Comparison of ENCODE assay signal across 13 cellular contexts in genomic region chr5:52789867-52790266, GRCh38. TPM values are rescaled to one million over a fixed set of nuclear protein-coding genes. Genes with fewer than 3 reads are reported as not detected.
DNase-seq lines count a peak whose midpoint lies in the region; ATAC-seq and TF ChIP-seq lines count a peak whose summit lies in the region.
"Had no signal": no experiment of that assay in that cellular context is flagged by ENCODE, and none has a peak within 500 bp of the region (broad histone marks: within the 10 kb centered on the region; RNA-seq: fewer than 3 reads in every experiment).

No MANE protein-coding gene starts in this region.

- H3K36me3 Mint-ChIP-seq in T-cell, result no peaks in the 10 kb centered on the region
- H3K36me3 Mint-ChIP-seq: brain had no signal

- H3K4me3 ChIP-seq in SK-N-SH (ENCODE audit: low read depth in 2 of 2, low read length in 1 of 2) (peak overlapping the region; percentile 80 to 87; a peak in 3 of 4 replicates), left lung (peak overlapping the region; percentile 58 to 60), thoracic aorta (peak overlapping the region; percentile 87)

- no peaks in the 10 kb centered on the region for H3K9me3 ChIP-seq in SK-N-SH
- H3K9me3 ChIP-seq in left lung, result no peaks in the 10 kb centered on the region
- H3K9me3 ChIP-seq in thoracic aorta, result no peaks in the 10 kb centered on the region

- TF ChIP-seq CTCF in SK-N-SH (IDR thresholded peaks at IDR 0.05), result no peak
- TF ChIP-seq CTCF in left lung (IDR thresholded peaks at IDR 0.05), result no peak
- TF ChIP-seq CTCF in thoracic aorta (IDR thresholded peaks at IDR 0.05), result no peak

- H3K27me3 Mint-ChIP-seq in T-cell, result peaks cover 0 to 8% of the 10 kb centered on the region in 2 donors

- H3K79me2 ChIP-seq in SK-N-SH (ENCODE audit: insufficient read depth), result peaks cover 32% of the 10 kb centered on the region; the same call in 1 of the 2 replicates

- POLR2A ChIA-PET in SK-N-SH (lab: Yijun Ruan, JAX), result interaction anchor here (1.4 kb wide), 1 partner anchor 10 kb away, joined by 3 read pairs; no protein-coding TSS in a partner anchor
- POLR2A ChIA-PET in T-cell (lab: Charles Lee), result interaction anchor here in 1 of 2 donors (0.8 kb wide), 1 partner anchor 10 kb away, joined by 3 read pairs; no protein-coding TSS in a partner anchor

- no peaks in the 10 kb centered on the region for H3K27me3 ChIP-seq in SK-N-SH (ENCODE audit: insufficient read depth)
- peaks cover 0 to 7% of the 10 kb centered on the region in 2 donors for H3K27me3 ChIP-seq in left lung
- no peaks in the 10 kb centered on the region for H3K27me3 ChIP-seq in thoracic aorta (replicated peaks; ENCODE audit: insufficient read depth)

- H3K4me1 Mint-ChIP-seq in T-cell, result peaks cover 15 to 37% (median 25%) of the 10 kb centered on the region in 3 donors

- peaks cover 5 to 15% of the 10 kb centered on the region in 2 experiments; a peak in 2 of 4 replicates for H3K4me1 ChIP-seq in SK-N-SH (ENCODE audit: control insufficient read depth in 1 of 2, insufficient read depth in 2 of 2, low read depth in 1 of 2, low read length in 1 of 2)
- peaks cover 8 to 39% of the 10 kb centered on the region in 2 donors for H3K4me1 ChIP-seq in left lung
- H3K4me1 ChIP-seq in thoracic aorta (ENCODE audit: control insufficient read depth in 1 of 2, low read depth in 2 of 2), result peaks cover 20 to 57% of the 10 kb centered on the region in 2 donors

- H3K27ac ChIP-seq in SK-N-SH (ENCODE audit: low read depth in 2 of 2, low read length in 1 of 2), result peak overlapping the region in 1 of 2 experiments; percentile 97; a peak in 2 of 4 replicates
- H3K27ac ChIP-seq in left lung, result peak overlapping the region; percentile 86 to 93
- peak overlapping the region; percentile 94 to 95 for H3K27ac ChIP-seq in thoracic aorta

- no peak for ATAC-seq in SK-N-SH treated with all-trans-retinoic acid at 6 μM for 48 hours
- no peak for ATAC-seq in T-cell (replicated peaks in 1 of 4)
- no peak for ATAC-seq in left lung
- ATAC-seq in thoracic aorta (ENCODE audit: insufficient number of reproducible peaks, low FRiP score, low read depth), result no peak
- ATAC-seq: GM23338 had no signal

- H3K36me3 ChIP-seq in SK-N-SH (replicated peaks in 1 of 2; ENCODE audit: control insufficient read depth in 1 of 2, insufficient read depth in 2 of 2, low read length in 1 of 2), result peaks cover 3% of the 10 kb centered on the region in 2 experiments
- H3K36me3 ChIP-seq in left lung, result no peaks in the 10 kb centered on the region
- H3K36me3 ChIP-seq in thoracic aorta, result no peaks in the 10 kb centered on the region

- CTCF ChIA-PET in SK-N-SH (lab: Yijun Ruan, JAX), result interaction anchor here (1.1 to 1.6 kb wide), 4 partner anchors 12 to 126 kb away, joined by 4 to 9 read pairs (median 5); no protein-coding TSS in a partner anchor
- CTCF ChIA-PET in T-cell (lab: Charles Lee), result interaction anchor here in 1 of 2 donors (1.1 to 1.5 kb wide), 4 partner anchors 10 to 135 kb away, joined by 3 to 6 read pairs (median 4); no protein-coding TSS in a partner anchor

- no peak overlapping the region for H2AFZ ChIP-seq in SK-N-SH (ENCODE audit: low read depth)
- H2AFZ ChIP-seq: GM23338 had no signal

- DNase-seq in SK-N-SH (no peak), T-cell (no peak), left lung (no peak), thoracic aorta (ENCODE audit: low spot score) (no peak), GF-D8 (lab: John Stamatoyannopoulos, UW) (no peak)
- DNase-seq in stimulated activated CD4-positive, alpha-beta T cell treated with anti-CD3 and anti-CD28 coated beads, Interleukin-1b, Interleukin-23, amount 100 ng/mL, for 48 hours, result no peak
- no peak for DNase-seq in effector CD4-positive, alpha-beta T cell
- DNase-seq: GDM1, NCI-H187, occipital lobe had no signal

- H3K27ac Mint-ChIP-seq in T-cell, result no peak overlapping the region
- H3K27ac Mint-ChIP-seq: brain, GM23338 had no signal

- H4K20me1 ChIP-seq in SK-N-SH (ENCODE audit: insufficient read depth), result no peaks in the 10 kb centered on the region

- TF ChIP-seq EP300 in SK-N-SH (IDR thresholded peaks at IDR 0.05; ENCODE audit: borderline replicate concordance in 1 of 2, low read depth in 1 of 2, low read length in 1 of 2), result no peak

- intact Hi-C loops in left lung (cut with DNase I), result loop anchor here in 1 of 2 donors (10.0 kb wide), 1 partner anchor 95 kb away; no protein-coding TSS in a partner anchor

- no peak overlapping the region for H3K9ac ChIP-seq in SK-N-SH

- WGBS in SK-N-SH (ENCODE audit: low lambda C conversion rate), result 93% methylated on average over 2 of the region's 2 CpGs

- H3K4me2 ChIP-seq in SK-N-SH, result peak overlapping the region; percentile 66; the same call in 1 of the 2 replicates

- TF ChIP-seq RAD21 in SK-N-SH (IDR thresholded peaks at IDR 0.05; ENCODE audit: low read length), result no peak

- peak overlapping the region in 2 of 3 donors; percentile 65 to 87 for H3K4me3 Mint-ChIP-seq in T-cell

- H3K9me2 ChIP-seq in SK-N-SH, result no peaks in the 10 kb centered on the region

- no peaks in the 10 kb centered on the region for H3K9me3 Mint-ChIP-seq in T-cell
- H3K9me3 Mint-ChIP-seq: GM23338 had no signal

- H3F3A ChIP-seq in SK-N-SH (replicated peaks; ENCODE audit: insufficient read depth), result peaks cover 9% of the 10 kb centered on the region

TF ChIP-seq in SK-N-SH, 30 proteins besides CTCF, POLR2A, EP300 and RAD21 (continues in another document):
- TF ChIP-seq ZBTB33 (IDR thresholded peaks at IDR 0.05; ENCODE audit: borderline replicate concordance, low read depth) (no peak), SIN3A (IDR thresholded peaks at IDR 0.05; ENCODE audit: borderline replicate concordance, low read depth, low read length) (no peak)

TF ChIP-seq in SK-N-SH treated with all-trans-retinoic acid at 6 μM for 48 hours, 23 proteins besides CTCF, POLR2A, EP300 and RAD21 (continues in another document):
- TF ChIP-seq CSDC2 (CRISPR knock-in tag; IDR thresholded peaks at IDR 0.05) (no peak), BACH2 (CRISPR knock-in tag; IDR thresholded peaks at IDR 0.05; ENCODE audit: borderline replicate concordance) (no peak), ZNF565 (CRISPR knock-in tag; conservative IDR thresholded peaks at IDR 0.05; ENCODE audit: low read depth) (no peak), SNAI2 (CRISPR knock-in tag; IDR thresholded peaks at IDR 0.05) (no peak), PPARA (CRISPR knock-in tag; IDR thresholded peaks at IDR 0.05; ENCODE audit: borderline replicate concordance) (no peak), GLIS3 (CRISPR knock-in tag; IDR thresholded peaks at IDR 0.05) (no peak), OSR1 (CRISPR knock-in tag; IDR thresholded peaks at IDR 0.05) (no peak), ZFP30 (CRISPR knock-in tag; IDR thresholded peaks at IDR 0.05) (no peak), TCF4 (CRISPR knock-in tag; IDR thresholded peaks at IDR 0.05; ENCODE audit: borderline replicate concordance) (no peak)
- TF ChIP-seq, protein P1, sequence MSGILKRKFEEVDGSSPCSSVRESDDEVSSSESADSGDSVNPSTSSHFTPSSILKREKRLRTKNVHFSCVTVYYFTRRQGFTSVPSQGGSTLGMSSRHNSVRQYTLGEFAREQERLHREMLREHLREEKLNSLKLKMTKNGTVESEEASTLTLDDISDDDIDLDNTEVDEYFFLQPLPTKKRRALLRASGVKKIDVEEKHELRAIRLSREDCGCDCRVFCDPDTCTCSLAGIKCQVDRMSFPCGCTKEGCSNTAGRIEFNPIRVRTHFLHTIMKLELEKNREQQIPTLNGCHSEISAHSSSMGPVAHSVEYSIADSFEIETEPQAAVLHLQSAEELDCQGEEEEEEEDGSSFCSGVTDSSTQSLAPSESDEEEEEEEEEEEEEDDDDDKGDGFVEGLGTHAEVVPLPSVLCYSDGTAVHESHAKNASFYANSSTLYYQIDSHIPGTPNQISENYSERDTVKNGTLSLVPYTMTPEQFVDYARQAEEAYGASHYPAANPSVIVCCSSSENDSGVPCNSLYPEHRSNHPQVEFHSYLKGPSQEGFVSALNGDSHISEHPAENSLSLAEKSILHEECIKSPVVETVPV (CRISPR knock-in tag; IDR thresholded peaks at IDR 0.05), result no peak
- TF ChIP-seq, protein P2, sequence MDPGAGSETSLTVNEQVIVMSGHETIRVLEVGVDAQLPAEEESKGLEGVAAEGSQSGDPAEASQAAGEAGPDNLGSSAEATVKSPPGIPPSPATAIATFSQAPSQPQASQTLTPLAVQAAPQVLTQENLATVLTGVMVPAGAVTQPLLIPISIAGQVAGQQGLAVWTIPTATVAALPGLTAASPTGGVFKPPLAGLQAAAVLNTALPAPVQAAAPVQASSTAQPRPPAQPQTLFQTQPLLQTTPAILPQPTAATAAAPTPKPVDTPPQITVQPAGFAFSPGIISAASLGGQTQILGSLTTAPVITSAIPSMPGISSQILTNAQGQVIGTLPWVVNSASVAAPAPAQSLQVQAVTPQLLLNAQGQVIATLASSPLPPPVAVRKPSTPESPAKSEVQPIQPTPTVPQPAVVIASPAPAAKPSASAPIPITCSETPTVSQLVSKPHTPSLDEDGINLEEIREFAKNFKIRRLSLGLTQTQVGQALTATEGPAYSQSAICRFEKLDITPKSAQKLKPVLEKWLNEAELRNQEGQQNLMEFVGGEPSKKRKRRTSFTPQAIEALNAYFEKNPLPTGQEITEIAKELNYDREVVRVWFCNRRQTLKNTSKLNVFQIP (CRISPR knock-in tag; IDR thresholded peaks at IDR 0.05; ENCODE audit: borderline replicate concordance, low read depth), result no peak

RNA-seq across cellular contexts. Expression of gene ITGA1, which starts 2.2 kb away (rescaled TPM):
- polyA plus RNA-seq in SK-N-SH (2012; rRNA removed), result 7.7 and 9.9 TPM in 2 replicates
- 5.2 and 9.2 TPM in 2 replicates for polyA plus RNA-seq in SK-N-SH (2012; cell fraction: cytosol; rRNA removed)
- polyA plus RNA-seq in SK-N-SH (2012; cell fraction: nucleus; rRNA removed), result 4.5 and 11.5 TPM in 2 replicates
- 10 to 100 TPM in 1 of 5 donors, 1 to 10 TPM in 4; 2.9 to 13.0 (median 6.8) TPM for total RNA-seq in T-cell
- 100 to 1,000 TPM in 1 of 2 donors, 10 to 100 TPM in 1; 87.5 to 127 TPM for total RNA-seq in left lung
- total RNA-seq in thoracic aorta, result 100 to 1,000 TPM; 125 to 169 TPM

RNA-seq across cellular contexts. Expression of gene PELO, which starts 2.2 kb away (rescaled TPM):
- 10.7 and 11.5 TPM in 2 replicates for polyA plus RNA-seq in SK-N-SH (2012; rRNA removed)
- 8.8 and 10.3 TPM in 2 replicates for polyA plus RNA-seq in SK-N-SH (2012; cell fraction: cytosol; rRNA removed)
- polyA plus RNA-seq in SK-N-SH (2012; cell fraction: nucleus; rRNA removed), result 13.5 and 14.3 TPM in 2 replicates
- total RNA-seq in T-cell (10 to 100 TPM in 3 of 5 donors, 1 to 10 TPM in 2; 7.3 to 18.2 (median 13.8) TPM), left lung (10 to 100 TPM; 40.9 to 47.6 TPM), thoracic aorta (10 to 100 TPM; 28.8 to 44.7 TPM)

Comparison
In these comparisons a context has a peak if more than half of its experiments do, and no peak if none do; other contexts are left out.
1. RNA of gene ITGA1, which starts 2.2 kb away (total RNA-seq): 125 to 169 TPM in thoracic aorta and 87.5 to 127 TPM in left lung; 2.9 to 13.0 TPM in T-cell; every median in the first group is over 4 times any median in the second.
2. Peak in every context shown above with its lines, with median percentiles within 50 percentile points of each other: H3K4me3 ChIP-seq.